Comparison of ENCODE assay signal across 22 cellular contexts in genomic region chr1:229553621-229554120, GRCh38. TPM values are rescaled to one million over a fixed set of nuclear protein-coding genes. Genes with fewer than 3 reads are reported as not detected.
DNase-seq lines count a peak whose midpoint lies in the region; ATAC-seq and TF ChIP-seq lines count a peak whose summit lies in the region.
"Had no signal": no experiment of that assay in that cellular context is flagged by ENCODE, and none has a peak within 500 bp of the region (broad histone marks: within the 10 kb centered on the region; RNA-seq: fewer than 3 reads in every experiment).

No MANE protein-coding gene starts in this region.

- peaks cover 29% of the 10 kb centered on the region for H3K36me3 Mint-ChIP-seq in CD4-positive, alpha-beta T cell (ENCODE audit: low read depth)
- no peaks in the 10 kb centered on the region for H3K36me3 Mint-ChIP-seq in WTC11
- H3K36me3 Mint-ChIP-seq in naive thymus-derived CD8-positive, alpha-beta T cell: peaks cover 0 to 27% (median 0%) of the 10 kb centered on the region in 3 donors

- no peaks in the 10 kb centered on the region for H3K27me3 ChIP-seq in CD4-positive, alpha-beta T cell (ENCODE audit: control insufficient read depth, insufficient read depth, low read length)
- H3K27me3 ChIP-seq: body of pancreas had no signal

- H3K27ac Mint-ChIP-seq in CD4-positive, alpha-beta T cell: peak overlapping the region; percentile 36
- H3K27ac Mint-ChIP-seq in WTC11: 0 out of 2 replicates have a peak overlapping the region, but pooled peaks have one; percentile 12
- H3K27ac Mint-ChIP-seq in naive thymus-derived CD8-positive, alpha-beta T cell: peak overlapping the region in 6 of 10 donors; percentile 36 to 83 (median 59)
- H3K27ac Mint-ChIP-seq: activated CD4-positive, alpha-beta T cell treated with anti-CD3 and anti-CD28 coated beads, Interleukin-2, amount 10 ng/mL, durations not matched to agents 24 days and 14 days; activated naive CD8-positive, alpha-beta T cell treated with anti-CD3 and anti-CD28 coated beads for 36 hours; T-helper 2 cell treated with Interferon-gamma antibody and Interleukin-4, amounts not matched to agents 5 μg/mL and 100 μg/mL, for 36 hours had no signal

- intact Hi-C loops in CD4-positive, alpha-beta T cell (cut with DNase I, micrococcal nuclease): no loop called here

- DNase-seq in CD4-positive, alpha-beta T cell: no peak
- DNase-seq in LNCaP clone FGC (ENCODE audit: low read depth) (peak; percentile 90), WTC11 (ENCODE audit: low spot score) (no peak), OCI-M1 (lab: John Stamatoyannopoulos, UW) (no peak), cerebellum (ENCODE audit: low spot score) (no peak)
- DNase-seq in naive thymus-derived CD8-positive, alpha-beta T cell: no peak
- DNase-seq: activated CD4-positive, alpha-beta T cell treated with anti-CD3 and anti-CD28 coated beads, Interleukin-2, amount 10 ng/mL, durations not matched to agents 24 days and 14 days; activated naive CD8-positive, alpha-beta T cell treated with anti-CD3 and anti-CD28 coated beads for 36 hours; body of pancreas; Calu3; cerebellar nuclear complex; DND-41; NCI-H187; NCI-H526 treated with DMSO at 0.1 percent for 48 hours; SK-N-SH; stimulated activated CD8-positive, alpha-beta memory T cell treated with anti-CD3 and anti-CD28 coated beads, Interleukin-4, amount 100 ng/mL, for 48 hours; substantia nigra had no signal

- H3K4me3 Mint-ChIP-seq in CD4-positive, alpha-beta T cell: peak overlapping the region; percentile 22
- no peak overlapping the region for H3K4me3 Mint-ChIP-seq in WTC11
- H3K4me3 Mint-ChIP-seq in naive thymus-derived CD8-positive, alpha-beta T cell: no peak overlapping the region
- H3K4me3 Mint-ChIP-seq: activated CD4-positive, alpha-beta T cell treated with anti-CD3 and anti-CD28 coated beads, Interleukin-2, amount 10 ng/mL, durations not matched to agents 24 days and 14 days; activated naive CD8-positive, alpha-beta T cell treated with anti-CD3 and anti-CD28 coated beads for 36 hours; memory B cell; T-helper 2 cell treated with Interferon-gamma antibody and Interleukin-4, amounts not matched to agents 5 μg/mL and 100 μg/mL, for 36 hours had no signal

- no peak overlapping the region for H3K4me3 ChIP-seq in LNCaP clone FGC (ENCODE audit: low read depth, low read length)
- H3K4me3 ChIP-seq: body of pancreas had no signal

- no peaks in the 10 kb centered on the region for H3K9me3 Mint-ChIP-seq in CD4-positive, alpha-beta T cell
- H3K9me3 Mint-ChIP-seq in WTC11: no peaks in the 10 kb centered on the region
- no peaks in the 10 kb centered on the region for H3K9me3 Mint-ChIP-seq in naive thymus-derived CD8-positive, alpha-beta T cell
- H3K9me3 Mint-ChIP-seq: activated CD4-positive, alpha-beta T cell treated with anti-CD3 and anti-CD28 coated beads, Interleukin-2, amount 10 ng/mL, durations not matched to agents 24 days and 14 days; activated naive CD8-positive, alpha-beta T cell treated with anti-CD3 and anti-CD28 coated beads for 36 hours; memory B cell; T-helper 2 cell treated with Interferon-gamma antibody and Interleukin-4, amounts not matched to agents 5 μg/mL and 100 μg/mL, for 36 hours had no signal

- no peaks in the 10 kb centered on the region for H3K27me3 Mint-ChIP-seq in CD4-positive, alpha-beta T cell
- no peaks in the 10 kb centered on the region for H3K27me3 Mint-ChIP-seq in WTC11 (ENCODE audit: low read depth)
- H3K27me3 Mint-ChIP-seq in naive thymus-derived CD8-positive, alpha-beta T cell: no peaks in the 10 kb centered on the region
- H3K27me3 Mint-ChIP-seq: activated CD4-positive, alpha-beta T cell treated with anti-CD3 and anti-CD28 coated beads, Interleukin-2, amount 10 ng/mL, durations not matched to agents 24 days and 14 days; activated naive CD8-positive, alpha-beta T cell treated with anti-CD3 and anti-CD28 coated beads for 36 hours; memory B cell had no signal

- CTCF ChIA-PET in CD4-positive, alpha-beta T cell (lab: Charles Lee): no interaction called here
- CTCF ChIA-PET in WTC11 (lab: Charles Lee): no interaction called here

- no peak for ATAC-seq in CD4-positive, alpha-beta T cell (ENCODE audit: poor library complexity)
- ATAC-seq in WTC11 (no peak), HG03354 (IDR thresholded peaks at IDR 0.05; ENCODE audit: poor library complexity, severe bottlenecking, unreplicated experiment) (no peak), GM21529 (IDR thresholded peaks at IDR 0.05; ENCODE audit: unreplicated experiment) (no peak)
- ATAC-seq in naive thymus-derived CD8-positive, alpha-beta T cell: no peak
- ATAC-seq: body of pancreas had no signal

- no peak overlapping the region for H3K27ac ChIP-seq in CD4-positive, alpha-beta T cell (ENCODE audit: low read depth, low read length)
- H3K27ac ChIP-seq: body of pancreas, VCaP had no signal

- POLR2A ChIA-PET in CD4-positive, alpha-beta T cell (lab: Charles Lee): no interaction called here
- POLR2A ChIA-PET in WTC11 (lab: Charles Lee): no interaction called here
- POLR2A ChIA-PET in naive thymus-derived CD8-positive, alpha-beta T cell (lab: Charles Lee): interaction anchor here (0.6 to 0.7 kb wide), 2 partner anchors 16 to 88 kb away, joined by 3 read pairs; no protein-coding TSS in a partner anchor

- no peak for TF ChIP-seq CTCF in CD4-positive, alpha-beta T cell (IDR thresholded peaks at IDR 0.05)
- peak; percentile 23; the same call in 1 of the 2 replicates for TF ChIP-seq CTCF in LNCaP clone FGC (IDR thresholded peaks at IDR 0.05; ENCODE audit: control insufficient read depth, extremely low read depth, insufficient read depth)
- no peak for TF ChIP-seq CTCF in WTC11 (IDR thresholded peaks at IDR 0.05)

- H3K4me1 Mint-ChIP-seq in CD4-positive, alpha-beta T cell (ENCODE audit: low read depth): peaks cover 59% of the 10 kb centered on the region
- peaks cover 26% of the 10 kb centered on the region for H3K4me1 Mint-ChIP-seq in WTC11
- peaks cover 34 to 50% (median 50%) of the 10 kb centered on the region in 4 donors for H3K4me1 Mint-ChIP-seq in naive thymus-derived CD8-positive, alpha-beta T cell

- no peaks in the 10 kb centered on the region for H3K9me3 ChIP-seq in CD4-positive, alpha-beta T cell (ENCODE audit: control insufficient read depth, low read length)
- H3K9me3 ChIP-seq: body of pancreas, SK-N-SH had no signal

TF ChIP-seq in WTC11, 78 proteins besides CTCF, POLR2A, EP300 and RAD21:
- no peak for TF ChIP-seq TP53 (CRISPR knock-in tag; IDR thresholded peaks at IDR 0.05)

RNA-seq across cellular contexts. Expression of gene ABCB10, which starts 4.8 kb away (rescaled TPM):
- 10 to 100 TPM in 1 of 2 experiments, 1 to 10 TPM in 1; 9.8 to 11.0 TPM for total RNA-seq in CD4-positive, alpha-beta T cell
- total RNA-seq in WTC11 (2021): 9.2 to 11.0 TPM (median 11.0 TPM) in 3 replicates
- 10 to 100 TPM; 16.3 to 20.5 TPM for total RNA-seq in naive thymus-derived CD8-positive, alpha-beta T cell
- polyA plus RNA-seq in naive thymus-derived CD8-positive, alpha-beta T cell: 10 to 100 TPM in 1 of 3 donors, 1 to 10 TPM in 2; 5.1 to 12.8 (median 8.9) TPM
- 17.4 TPM for total RNA-seq in cerebellum

RNA-seq across cellular contexts. Expression of gene NUP133, which starts 45.5 kb away (rescaled TPM):
- 10 to 100 TPM; 42.0 to 45.3 TPM for total RNA-seq in CD4-positive, alpha-beta T cell
- total RNA-seq in WTC11 (2021) (66.9 to 73.7 TPM (median 67.8 TPM) in 3 replicates), cerebellum (42.4 TPM)
- 10 to 100 TPM; 44.0 to 46.2 TPM for total RNA-seq in naive thymus-derived CD8-positive, alpha-beta T cell
- 10 to 100 TPM; 14.5 to 17.7 (median 15.5) TPM for polyA plus RNA-seq in naive thymus-derived CD8-positive, alpha-beta T cell
